Comparison of ENCODE assay signal across 10 cellular contexts in genomic region chr17:81097943-81098308, GRCh38.
A peak's percentile ranks its signal among the peaks of the same experiment; 100 is the strongest.
DNase-seq lines count a peak whose midpoint lies in the region; ATAC-seq and TF ChIP-seq lines count a peak whose summit lies in the region.
"Had no signal": no experiment of that assay in that cellular context is flagged by ENCODE, and none has a peak within 500 bp of the region (broad histone marks: within the 10 kb centered on the region; RNA-seq: fewer than 3 reads in every experiment).

No MANE protein-coding gene starts in this region.

- peaks cover 0 to 30% (median 0%) of the 10 kb centered on the region in 3 donors for H3K36me3 ChIP-seq in tibial nerve
- H3K36me3 ChIP-seq: neutrophil had no signal

- H3K27me3 Mint-ChIP-seq in activated T-cell treated with anti-CD3 and anti-CD28 coated beads, Interleukin-2, amount 50 U/mL, for 72 hours (ENCODE audit: low read depth) = no peaks in the 10 kb centered on the region
- peaks cover 6% of the 10 kb centered on the region for H3K27me3 Mint-ChIP-seq in activated CD8-positive, alpha-beta memory T cell treated with anti-CD3 and anti-CD28 coated beads, Interleukin-2, amount 10 ng/mL, durations not matched to agents 7 days and 5 days

- H3K9me3 ChIP-seq in tibial nerve = no peaks in the 10 kb centered on the region
- H3K9me3 ChIP-seq: neutrophil had no signal

- ATAC-seq in activated T-cell treated with anti-CD3 and anti-CD28 coated beads, Interleukin-2, amount 50 U/mL, for 72 hours (replicated peaks in 1 of 2) = no peak
- no peak for ATAC-seq in HG02885 (IDR thresholded peaks at IDR 0.05; ENCODE audit: poor library complexity, unreplicated experiment)
- ATAC-seq in activated CD8-positive, alpha-beta memory T cell treated with anti-CD3 and anti-CD28 coated beads, Interleukin-2, amount 10 ng/mL, durations not matched to agents 7 days and 5 days = no peak

- CTCF ChIA-PET in activated CD8-positive, alpha-beta memory T cell treated with anti-CD3 and anti-CD28 coated beads, Interleukin-2, amount 10 ng/mL, durations not matched to agents 7 days and 5 days (lab: Charles Lee) = interaction anchor here (0.7 to 6.7 kb wide), 14 partner anchors 8 to 387 kb away, joined by 3 to 124 read pairs (median 4); no protein-coding TSS in a partner anchor

- no peaks in the 10 kb centered on the region for H3K27me3 ChIP-seq in tibial nerve

- peak overlapping the region; percentile 26 to 96 (median 86) for H3K27ac ChIP-seq in tibial nerve
- H3K27ac ChIP-seq: KMS-11, neutrophil had no signal

- H3K4me3 Mint-ChIP-seq in activated T-cell treated with anti-CD3 and anti-CD28 coated beads, Interleukin-2, amount 50 U/mL, for 72 hours = no peak overlapping the region
- H3K4me3 Mint-ChIP-seq in activated CD8-positive, alpha-beta memory T cell treated with anti-CD3 and anti-CD28 coated beads, Interleukin-2, amount 10 ng/mL, durations not matched to agents 7 days and 5 days = no peak overlapping the region

- TF ChIP-seq POLR2A in tibial nerve (IDR thresholded peaks at IDR 0.05) = no peak

- no peaks in the 10 kb centered on the region for H3K9me3 Mint-ChIP-seq in activated T-cell treated with anti-CD3 and anti-CD28 coated beads, Interleukin-2, amount 50 U/mL, for 72 hours
- H3K9me3 Mint-ChIP-seq in activated CD8-positive, alpha-beta memory T cell treated with anti-CD3 and anti-CD28 coated beads, Interleukin-2, amount 10 ng/mL, durations not matched to agents 7 days and 5 days (ENCODE audit: low read depth) = no peaks in the 10 kb centered on the region

- no peaks in the 10 kb centered on the region for H3K36me3 Mint-ChIP-seq in activated T-cell treated with anti-CD3 and anti-CD28 coated beads, Interleukin-2, amount 50 U/mL, for 72 hours (ENCODE audit: insufficient read depth in 2 of 2)
- no peaks in the 10 kb centered on the region for H3K36me3 Mint-ChIP-seq in activated CD8-positive, alpha-beta memory T cell treated with anti-CD3 and anti-CD28 coated beads, Interleukin-2, amount 10 ng/mL, durations not matched to agents 7 days and 5 days

- TF ChIP-seq CTCF in WI38 (IDR thresholded peaks at IDR 0.05; ENCODE audit: low read depth, low read length) (no peak), tibial nerve (IDR thresholded peaks at IDR 0.05) (no peak)

- H3K27ac Mint-ChIP-seq in activated T-cell treated with anti-CD3 and anti-CD28 coated beads, Interleukin-2, amount 50 U/mL, for 72 hours = no peak overlapping the region
- H3K27ac Mint-ChIP-seq in activated CD8-positive, alpha-beta memory T cell treated with anti-CD3 and anti-CD28 coated beads, Interleukin-2, amount 10 ng/mL, durations not matched to agents 7 days and 5 days = no peak overlapping the region

- DNase-seq in activated T-cell treated with anti-CD3 and anti-CD28 coated beads, Interleukin-2, amount 50 U/mL, for 72 hours = peak; percentile 24 to 25
- DNase-seq in activated T-cell treated with anti-CD3 and anti-CD28 coated beads for 4 hours = no peak
- DNase-seq in kidney glomerular epithelial cell (lab: John Stamatoyannopoulos, UW) = peak; percentile 10
- no peak for DNase-seq in tibial nerve (ENCODE audit: low spot score in 2 of 2)
- no peak for DNase-seq in middle frontal gyrus (ENCODE audit: extremely low spot score, low spot score)
- no peak for DNase-seq in activated CD8-positive, alpha-beta memory T cell treated with anti-CD3 and anti-CD28 coated beads, Interleukin-2, amount 10 ng/mL, durations not matched to agents 7 days and 5 days

- H3K4me3 ChIP-seq in WI38 (ENCODE audit: low read depth, low read length) (peak overlapping the region; percentile 27), tibial nerve (peak overlapping the region in 1 of 4 donors; percentile 24)

- WGBS in tibial nerve, 2 donors = 55 to 61% methylated on average over 11 to 13 of the region's 13 CpGs

- no peak for TF ChIP-seq EP300 in tibial nerve (IDR thresholded peaks at IDR 0.05)

- peaks cover 32% of the 10 kb centered on the region for H3K4me1 Mint-ChIP-seq in activated T-cell treated with anti-CD3 and anti-CD28 coated beads, Interleukin-2, amount 50 U/mL, for 72 hours (ENCODE audit: low read depth)
- H3K4me1 Mint-ChIP-seq in activated CD8-positive, alpha-beta memory T cell treated with anti-CD3 and anti-CD28 coated beads, Interleukin-2, amount 10 ng/mL, durations not matched to agents 7 days and 5 days = peaks cover 40% of the 10 kb centered on the region

- H3K4me1 ChIP-seq in tibial nerve = peaks cover 0 to 75% (median 46%) of the 10 kb centered on the region in 4 donors

Comparison
In these comparisons a context has a peak if more than half of its experiments do, and no peak if none do; other contexts are left out.
1. DNase-seq: peak in activated T-cell treated with anti-CD3 and anti-CD28 coated beads, Interleukin-2, amount 50 U/mL, for 72 hours (2 of 2) and kidney glomerular epithelial cell (single experiment); none in activated T-cell treated with anti-CD3 and anti-CD28 coated beads for 4 hours (single experiment), tibial nerve (0 of 2), middle frontal gyrus (single experiment) and activated CD8-positive, alpha-beta memory T cell treated with anti-CD3 and anti-CD28 coated beads, Interleukin-2, amount 10 ng/mL, durations not matched to agents 7 days and 5 days (single experiment).